ENCODE assay signal across 10 cellular contexts in the genomic region with DNA sequence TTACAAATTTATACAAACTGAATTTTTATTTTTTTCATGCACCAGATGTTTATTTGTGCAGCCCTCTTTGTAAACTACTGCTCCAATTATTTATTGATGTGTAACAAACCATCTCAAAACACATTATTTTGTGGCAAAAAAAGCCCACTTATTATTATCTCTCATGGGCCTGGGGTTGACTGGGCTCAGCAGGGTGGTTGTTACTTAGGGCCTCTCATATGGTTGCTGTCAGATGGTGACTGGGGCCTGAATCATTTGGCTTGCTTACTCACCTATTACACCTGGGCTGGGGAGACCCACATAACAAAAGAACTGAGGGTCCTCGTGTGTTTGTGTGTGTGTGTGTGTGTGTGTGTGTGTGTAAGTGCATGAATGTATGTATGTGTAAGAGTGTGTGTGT.
"Had no signal": no experiment of that assay in that cellular context is flagged by ENCODE, and none has a peak within 500 bp of the region (broad histone marks: within the 10 kb centered on the region; RNA-seq: fewer than 3 reads in every experiment).

No MANE protein-coding gene starts in this region.

- H2AFZ ChIP-seq: GM23248 had no signal

- H3K9ac ChIP-seq: GM23248 had no signal

- H3K9me3 ChIP-seq: HAP-1 had no signal

- DNase-seq: GM23248, GOT3, H7, H9, HCEC 1CT, HFFc6 had no signal

- H3K4me1 Mint-ChIP-seq: H9 had no signal

- FAIRE-seq: H1, H54 had no signal

- H3K27ac ChIP-seq: GM23248 had no signal

- H3K27ac Mint-ChIP-seq: H9, HFFc6 had no signal

- H3K4me3 Mint-ChIP-seq: H9, HFFc6 had no signal

- H3K4me1 ChIP-seq: HAP-1 had no signal

- H3K4me3 ChIP-seq: GM23248, HAP-1 had no signal

- ATAC-seq: HCT116 had no signal

- H3K36me3 ChIP-seq: HAP-1 had no signal
